In genomic region chr16:21634216-21634615, GRCh38 we compare ENCODE assay signal across 27 cellular contexts. TPM values are rescaled to one million over a fixed set of nuclear protein-coding genes. Genes with fewer than 3 reads are reported as not detected.
DNase-seq lines count a peak whose midpoint lies in the region; ATAC-seq, FAIRE-seq and TF ChIP-seq lines count a peak whose summit lies in the region.
"Had no signal": no experiment of that assay in that cellular context is flagged by ENCODE, and none has a peak within 500 bp of the region (broad histone marks: within the 10 kb centered on the region; RNA-seq: fewer than 3 reads in every experiment).

No MANE protein-coding gene starts in this region.

- H3K9me2 ChIP-seq in PC-3 (replicated peaks; ENCODE audit: low read length), result no peaks in the 10 kb centered on the region
- no peaks in the 10 kb centered on the region for H3K9me2 ChIP-seq in OCI-LY7 (ENCODE audit: insufficient read depth, low read length)

- peaks cover 69% of the 10 kb centered on the region for H3K36me3 Mint-ChIP-seq in nephron progenitor cell (ENCODE audit: low read depth)
- peaks cover 3% of the 10 kb centered on the region for H3K36me3 Mint-ChIP-seq in natural killer cell treated with Interleukin-12 subunit alpha and Interleukin-12 subunit beta and Interleukin-15 and Interleukin-18, amount 100 ng/mL, for 72 hours

- peak; percentile 25 for DNase-seq in Caki2 (ENCODE audit: low read depth)
- DNase-seq in PC-3, result peak; percentile 47
- DNase-seq in bronchial epithelial cell (ENCODE audit: low read depth), result peak; percentile 19
- DNase-seq in nephron progenitor cell, result no peak
- no peak for DNase-seq in OCI-LY7 (ENCODE audit: low spot score)
- no peak for DNase-seq in Right ventricle myocardium inferior (ENCODE audit: missing footprints)
- no peak for DNase-seq in natural killer cell treated with Interleukin-12 subunit alpha and Interleukin-12 subunit beta and Interleukin-15 and Interleukin-18, amount 100 ng/mL, for 72 hours (ENCODE audit: low spot score)
- DNase-seq: DMS53; H9; IMR-90; KG1; MM.1S; NCI-H2029; NCI-H446; NCI-H524 treated with DMSO at 0.1 percent for 48 hours; NCI-H774; NK-92 treated with Interleukin-12 subunit alpha and Interleukin-12 subunit beta, amount 100 ng/mL, for 24 hours; SHP77 treated with DMSO at 0.1 percent for 48 hours had no signal

- no peaks in the 10 kb centered on the region for H3K27me3 Mint-ChIP-seq in nephron progenitor cell (ENCODE audit: low read depth, poor library complexity)
- H3K27me3 Mint-ChIP-seq in natural killer cell treated with Interleukin-12 subunit alpha and Interleukin-12 subunit beta and Interleukin-15 and Interleukin-18, amount 100 ng/mL, for 72 hours, result no peaks in the 10 kb centered on the region
- H3K27me3 Mint-ChIP-seq: B cell had no signal

- peaks cover 37% of the 10 kb centered on the region for H3K4me1 ChIP-seq in PC-3 (ENCODE audit: insufficient read depth, low read length)
- H3K4me1 ChIP-seq in OCI-LY7 (ENCODE audit: insufficient read depth, low read length, poor library complexity, severe bottlenecking), result peaks cover 8% of the 10 kb centered on the region

- TF ChIP-seq CTCF in PC-3 (conservative IDR thresholded peaks at IDR 0.05; ENCODE audit: low read depth, low read length) (no peak), bronchial epithelial cell (IDR thresholded peaks at IDR 0.05; ENCODE audit: insufficient read depth, low read length, severe bottlenecking) (no peak), nephron progenitor cell (IDR thresholded peaks at IDR 0.05) (no peak), OCI-LY7 (conservative IDR thresholded peaks at IDR 0.05; ENCODE audit: low read length) (no peak)

- no peak for FAIRE-seq in bronchial epithelial cell (lab: Jason Lieb, UNC)
- FAIRE-seq: D721Med had no signal

- H2AFZ ChIP-seq in PC-3 (ENCODE audit: low read length), result no peak overlapping the region
- H2AFZ ChIP-seq in OCI-LY7 (ENCODE audit: low read length), result no peak overlapping the region
- H2AFZ ChIP-seq: GM23338 had no signal

- H3K9me3 Mint-ChIP-seq in nephron progenitor cell, result peaks cover 6% of the 10 kb centered on the region
- H3K9me3 Mint-ChIP-seq in natural killer cell treated with Interleukin-12 subunit alpha and Interleukin-12 subunit beta and Interleukin-15 and Interleukin-18, amount 100 ng/mL, for 72 hours, result no peaks in the 10 kb centered on the region

- H3K4me3 Mint-ChIP-seq in nephron progenitor cell, result no peak overlapping the region
- H3K4me3 Mint-ChIP-seq in natural killer cell treated with Interleukin-12 subunit alpha and Interleukin-12 subunit beta and Interleukin-15 and Interleukin-18, amount 100 ng/mL, for 72 hours, result no peak overlapping the region
- H3K4me3 Mint-ChIP-seq: B cell, GM23338, H9 had no signal

- H3K4me3 ChIP-seq in PC-3 (ENCODE audit: low read length) (no peak overlapping the region), bronchial epithelial cell (ENCODE audit: low read depth, low read length) (no peak overlapping the region), OCI-LY7 (ENCODE audit: low read depth, low read length, poor library complexity, severe bottlenecking) (no peak overlapping the region)
- H3K4me3 ChIP-seq: GM23338 had no signal

- POLR2A ChIA-PET in PC-3 (lab: Charles Lee; ENCODE audit: unreplicated experiment) (no interaction called here), OCI-LY7 (lab: Charles Lee) (interaction anchor here (1.5 kb wide), 1 partner anchor 37 kb away, joined by 4 read pairs; no protein-coding TSS in a partner anchor)

- CTCF ChIA-PET in PC-3 (lab: Charles Lee), result no interaction called here
- CTCF ChIA-PET in OCI-LY7 (lab: Charles Lee; ENCODE audit: unreplicated experiment), result no interaction called here

- H3K27me3 ChIP-seq in PC-3 (ENCODE audit: low read length) (no peaks in the 10 kb centered on the region), bronchial epithelial cell (ENCODE audit: control insufficient read depth, insufficient read depth, low read length) (no peaks in the 10 kb centered on the region)

- H3K4me1 Mint-ChIP-seq in nephron progenitor cell, result peaks cover 30% of the 10 kb centered on the region
- peaks cover 24 to 27% of the 10 kb centered on the region in 2 donors for H3K4me1 Mint-ChIP-seq in natural killer cell treated with Interleukin-12 subunit alpha and Interleukin-12 subunit beta and Interleukin-15 and Interleukin-18, amount 100 ng/mL, for 72 hours (ENCODE audit: low read depth in 2 of 2)

- H3K27ac ChIP-seq in PC-3 (ENCODE audit: low read length) (no peak overlapping the region), OCI-LY7 (ENCODE audit: low read depth, low read length, poor library complexity, severe bottlenecking) (no peak overlapping the region)
- H3K27ac ChIP-seq: C4-2B, RWPE1 had no signal

- H3K4me2 ChIP-seq in PC-3 (ENCODE audit: low read length) (peak overlapping the region; percentile 28; the same call in 1 of the 2 replicates), OCI-LY7 (ENCODE audit: low read length) (no peak overlapping the region)
- H3K4me2 ChIP-seq: GM23338 had no signal

- no peaks in the 10 kb centered on the region; the same call in 1 of the 2 replicates for H3K79me2 ChIP-seq in PC-3 (ENCODE audit: low read length)
- H3K79me2 ChIP-seq in OCI-LY7 (ENCODE audit: insufficient read depth, low read depth, low read length), result no peaks in the 10 kb centered on the region

- peaks cover 8% of the 10 kb centered on the region for H3F3A ChIP-seq in PC-3 (ENCODE audit: low read length, unreplicated experiment)

- H3K9me3 ChIP-seq in PC-3 (ENCODE audit: low read length) (no peaks in the 10 kb centered on the region), OCI-LY7 (ENCODE audit: low read length) (peaks cover 8% of the 10 kb centered on the region)

- ATAC-seq in PC-3 (no peak), Right ventricle myocardium inferior (no peak)
- ATAC-seq in natural killer cell treated with Interleukin-12 subunit alpha and Interleukin-12 subunit beta and Interleukin-15 and Interleukin-18, amount 100 ng/mL, for 72 hours, result no peak
- ATAC-seq: GM23338, Panc1 had no signal

- H3K9ac ChIP-seq in PC-3 (ENCODE audit: low read length), result no peak overlapping the region

- in situ Hi-C loops in Caki2 (cut with HindIII; ENCODE audit: low pct_unique_long_range_greater_than_20kb, low sequenced_read_pairs), result no loop called here

- H3K36me3 ChIP-seq in PC-3 (ENCODE audit: low read depth, low read length) (peaks cover 7% of the 10 kb centered on the region), bronchial epithelial cell (ENCODE audit: control insufficient read depth, insufficient read depth, low read length) (no peaks in the 10 kb centered on the region), OCI-LY7 (ENCODE audit: insufficient read depth, low read length) (peaks cover 27% of the 10 kb centered on the region)

- intact Hi-C loops in PC-3 (cut with micrococcal nuclease) (no loop called here), OCI-LY7 (cut with micrococcal nuclease; ENCODE audit: unreplicated experiment) (no loop called here), Right ventricle myocardium inferior (cut with DNase I) (no loop called here)

- H4K20me1 ChIP-seq in PC-3 (ENCODE audit: low read length) (no peaks in the 10 kb centered on the region), OCI-LY7 (ENCODE audit: insufficient read depth, low read length) (no peaks in the 10 kb centered on the region)

- BruUV-seq in PC-3 (replicated peaks; lab: Mats Ljungman, UMichigan) (no TSS peak), OCI-LY7 (replicated peaks; lab: Mats Ljungman, UMichigan) (no TSS peak)

- H3K27ac Mint-ChIP-seq in nephron progenitor cell, result peak overlapping the region; percentile 57
- peak overlapping the region in 1 of 2 donors; percentile 22 for H3K27ac Mint-ChIP-seq in natural killer cell treated with Interleukin-12 subunit alpha and Interleukin-12 subunit beta and Interleukin-15 and Interleukin-18, amount 100 ng/mL, for 72 hours
- H3K27ac Mint-ChIP-seq: B cell, GM23338 had no signal

RNA-seq across cellular contexts. Expression of gene IGSF6, which starts 18.2 kb away (rescaled TPM):
- not detected in 2 replicates for total RNA-seq in Caki2 (2014; rRNA removed; shearing (Covaris generic); ENCODE audit: low replicate concordance)
- total RNA-seq in PC-3 (2014; rRNA removed) (0.36 TPM in 1 of 2 replicates, not detected in the other), bronchial epithelial cell (0.26 and 0.38 TPM in 2 replicates), OCI-LY7 (2022) (0.22 and 0.30 TPM in 2 replicates), Right ventricle myocardium inferior (3.0 TPM)
- total RNA-seq in OCI-LY7 (2014; rRNA removed; shearing (Covaris generic)), result 0.28 and 0.57 TPM in 2 replicates
- total RNA-seq in natural killer cell treated with Interleukin-12 subunit alpha and Interleukin-12 subunit beta and Interleukin-15 and Interleukin-18, amount 100 ng/mL, for 72 hours, result not detected
- total RNA-seq: A673, Daoy, G401, GM23338, H9, IMR-90 had no signal

RNA-seq across cellular contexts. Expression of gene OTOA, which starts 29.6 kb away (rescaled TPM):
- total RNA-seq in Caki2 (2014; rRNA removed; shearing (Covaris generic); ENCODE audit: low replicate concordance), result not detected in 2 replicates
- total RNA-seq in PC-3 (2014; rRNA removed), result not detected in 2 replicates
- total RNA-seq in bronchial epithelial cell, result not detected in 2 replicates
- not detected in 2 replicates for total RNA-seq in OCI-LY7 (2014; rRNA removed; shearing (Covaris generic))
- 0.09 TPM in 1 of 2 replicates, not detected in the other for total RNA-seq in OCI-LY7 (2022)
- total RNA-seq in Right ventricle myocardium inferior, result not detected
- total RNA-seq in natural killer cell treated with Interleukin-12 subunit alpha and Interleukin-12 subunit beta and Interleukin-15 and Interleukin-18, amount 100 ng/mL, for 72 hours, result under 1 TPM; 0.25 to 0.33 TPM
- total RNA-seq: Daoy, IMR-90 had no signal

RNA-seq across cellular contexts. Expression of gene METTL9, which starts 34.8 kb away (rescaled TPM):
- total RNA-seq in Caki2 (2014; rRNA removed; shearing (Covaris generic); ENCODE audit: low replicate concordance), result 238 and 278 TPM in 2 replicates
- total RNA-seq in PC-3 (2014; rRNA removed), result 133 and 180 TPM in 2 replicates
- total RNA-seq in bronchial epithelial cell, result 181 and 225 TPM in 2 replicates
- total RNA-seq in OCI-LY7 (2014; rRNA removed; shearing (Covaris generic)), result 113 and 121 TPM in 2 replicates
- 120 and 126 TPM in 2 replicates for total RNA-seq in OCI-LY7 (2022)
- total RNA-seq in Right ventricle myocardium inferior, result 43.7 TPM
- total RNA-seq in natural killer cell treated with Interleukin-12 subunit alpha and Interleukin-12 subunit beta and Interleukin-15 and Interleukin-18, amount 100 ng/mL, for 72 hours, result 100 to 1,000 TPM; 104 to 114 TPM

Comparison
In these comparisons a context has a peak if more than half of its experiments do, and no peak if none do; other contexts are left out.
1. DNase-seq: peak in Caki2 (single experiment), PC-3 (single experiment) and bronchial epithelial cell (single experiment); none in nephron progenitor cell (single experiment), OCI-LY7 (single experiment), Right ventricle myocardium inferior (single experiment) and natural killer cell treated with Interleukin-12 subunit alpha and Interleukin-12 subunit beta and Interleukin-15 and Interleukin-18, amount 100 ng/mL, for 72 hours (single experiment).